Comparison of ENCODE assay signal across 1 cellular context in the genomic region with DNA sequence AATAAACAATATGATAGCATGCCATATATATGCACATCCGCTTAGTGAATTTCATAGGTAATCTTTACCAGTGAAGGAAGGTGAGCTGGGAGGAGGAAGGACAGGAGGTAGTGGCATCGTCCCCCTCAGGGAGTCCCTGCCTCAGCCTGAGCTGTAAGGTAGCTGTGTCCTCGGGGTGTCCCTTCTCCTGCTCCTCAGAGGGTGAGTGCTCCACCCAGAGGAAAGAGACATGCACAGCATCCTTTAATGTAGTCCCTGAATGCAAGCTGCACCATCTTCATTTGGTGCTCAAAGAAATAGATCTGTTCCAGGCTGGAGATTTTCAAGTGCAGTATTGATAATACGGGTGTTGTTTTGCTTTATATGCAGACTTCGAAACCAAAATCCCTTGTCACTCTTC.
TF ChIP-seq lines count a peak whose summit lies in the region.

No MANE protein-coding gene starts in this region.

TF ChIP-seq in SK-N-SH treated with all-trans-retinoic acid at 6 μM for 48 hours, 23 proteins besides CTCF, POLR2A, EP300 and RAD21 (continued from another document):
- no peak for TF ChIP-seq CSRNP3 (CRISPR knock-in tag; IDR thresholded peaks at IDR 0.05)
- no peak for TF ChIP-seq TOX (CRISPR knock-in tag; IDR thresholded peaks at IDR 0.05; ENCODE audit: borderline replicate concordance)
- TF ChIP-seq ZNF8 (CRISPR knock-in tag; IDR thresholded peaks at IDR 0.05), result no peak
- TF ChIP-seq, protein P1, sequence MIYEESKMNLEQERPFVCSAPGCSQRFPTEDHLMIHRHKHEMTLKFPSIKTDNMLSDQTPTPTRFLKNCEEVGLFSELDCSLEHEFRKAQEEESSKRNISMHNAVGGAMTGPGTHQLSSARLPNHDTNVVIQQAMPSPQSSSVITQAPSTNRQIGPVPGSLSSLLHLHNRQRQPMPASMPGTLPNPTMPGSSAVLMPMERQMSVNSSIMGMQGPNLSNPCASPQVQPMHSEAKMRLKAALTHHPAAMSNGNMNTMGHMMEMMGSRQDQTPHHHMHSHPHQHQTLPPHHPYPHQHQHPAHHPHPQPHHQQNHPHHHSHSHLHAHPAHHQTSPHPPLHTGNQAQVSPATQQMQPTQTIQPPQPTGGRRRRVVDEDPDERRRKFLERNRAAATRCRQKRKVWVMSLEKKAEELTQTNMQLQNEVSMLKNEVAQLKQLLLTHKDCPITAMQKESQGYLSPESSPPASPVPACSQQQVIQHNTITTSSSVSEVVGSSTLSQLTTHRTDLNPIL (CRISPR knock-in tag; IDR thresholded peaks at IDR 0.05; ENCODE audit: low read depth), result no peak
- no peak for TF ChIP-seq ZNF70 (CRISPR knock-in tag; IDR thresholded peaks at IDR 0.05)
- no peak for TF ChIP-seq ZC3H10 (CRISPR knock-in tag; IDR thresholded peaks at IDR 0.05)
- TF ChIP-seq SNAI2 (CRISPR knock-in tag; IDR thresholded peaks at IDR 0.05), result no peak
- TF ChIP-seq ISL1 (CRISPR knock-in tag; IDR thresholded peaks at IDR 0.05), result no peak
